Comparison of ENCODE assay signal across 30 cellular contexts in genomic region chr4:44479731-44480130, GRCh38. TPM values are rescaled to one million over a fixed set of nuclear protein-coding genes. Genes with fewer than 3 reads are reported as not detected.
"Had no signal": no experiment of that assay in that cellular context is flagged by ENCODE, and none has a peak within 500 bp of the region (broad histone marks: within the 10 kb centered on the region; RNA-seq: fewer than 3 reads in every experiment).

No MANE protein-coding gene starts in this region.

- DNase-seq: activated CD4-positive, alpha-beta memory T cell treated with anti-CD3 and anti-CD28 coated beads, Interleukin-2, amount 10 ng/mL, durations not matched to agents 7 days and 5 days; activated CD4-positive, alpha-beta T cell treated with anti-CD3 and anti-CD28 coated beads for 1 hour; activated CD4-positive, alpha-beta T cell treated with anti-CD3 and anti-CD28 coated beads for 36 hours; activated CD4-positive, alpha-beta T cell treated with anti-CD3 and anti-CD28 coated beads for 48 hours; activated CD4-positive, alpha-beta T cell treated with anti-CD3 and anti-CD28 coated beads, Interleukin-2, amount 10 ng/mL, durations not matched to agents 7 days and 5 days; activated CD4-positive, alpha-beta T cell treated with anti-CD3 and anti-CD28 coated beads, Interleukin-2, amount 50 U/mL, for 48 hours; activated CD4-positive, CD25-positive, alpha-beta regulatory T cell; activated CD8-positive, alpha-beta memory T cell treated with anti-CD3 and anti-CD28 coated beads for 24 hours; activated CD8-positive, alpha-beta memory T cell treated with anti-CD3 and anti-CD28 coated beads, Interleukin-2, amount 10 ng/mL, durations not matched to agents 7 days and 5 days; activated CD8-positive, alpha-beta memory T cell treated with anti-CD3 and anti-CD28 coated beads, Interleukin-2, amount 50 U/mL, for 48 hours; activated CD8-positive, alpha-beta T cell treated with anti-CD3 and anti-CD28 coated beads, Interleukin-2, amount 10 ng/mL, durations not matched to agents 7 days and 5 days; activated effector memory CD4-positive, alpha-beta T cell treated with Interleukin-2 at 50 U/mL for 16 hours; activated gamma-delta T cell; activated naive CD4-positive, alpha-beta T cell treated with anti-CD3 and anti-CD28 coated beads, Interleukin-2, amount 10 ng/mL, durations not matched to agents 7 days and 5 days; activated naive CD4-positive, alpha-beta T cell treated with Interleukin-2 at 50 U/mL for 16 hours; activated naive CD8-positive, alpha-beta T cell treated with anti-CD3 and anti-CD28 coated beads, Interleukin-2, amount 10 ng/mL, durations not matched to agents 7 days and 5 days; activated naive CD8-positive, alpha-beta T cell treated with anti-CD3 and anti-CD28 coated beads, Interleukin-2, amount 50 U/mL, for 24 hours; activated T-cell treated with anti-CD3 and anti-CD28 coated beads, Interleukin-2, amount 50 U/mL, for 24 hours; activated T-cell treated with anti-CD3 and anti-CD28 coated beads, Interleukin-2, amount 50 U/mL, for 48 hours; amygdala; anterior cingulate cortex; brain microvascular endothelial cell; central memory CD4-positive, alpha-beta T cell; T-helper 1 cell; T-helper 2 cell; T-helper 9 cell; WERI-Rb-1 had no signal

- FAIRE-seq: colon, TTC549 had no signal

RNA-seq across cellular contexts. Expression of gene KCTD8, which starts 31.1 kb away (rescaled TPM):
- total RNA-seq: activated CD4-positive, alpha-beta memory T cell treated with anti-CD3 and anti-CD28 coated beads, Interleukin-2, amount 10 ng/mL, durations not matched to agents 7 days and 5 days; activated CD4-positive, alpha-beta T cell treated with anti-CD3 and anti-CD28 coated beads for 36 hours; activated CD4-positive, alpha-beta T cell treated with anti-CD3 and anti-CD28 coated beads, Interleukin-2, amount 10 ng/mL, durations not matched to agents 7 days and 5 days; activated CD8-positive, alpha-beta memory T cell treated with anti-CD3 and anti-CD28 coated beads, Interleukin-2, amount 10 ng/mL, durations not matched to agents 7 days and 5 days; activated CD8-positive, alpha-beta T cell treated with anti-CD3 and anti-CD28 coated beads, Interleukin-2, amount 10 ng/mL, durations not matched to agents 7 days and 5 days; activated naive CD8-positive, alpha-beta T cell treated with anti-CD3 and anti-CD28 coated beads, Interleukin-2, amount 10 ng/mL, durations not matched to agents 7 days and 5 days; activated T-helper 2 cell treated with anti-CD3 and anti-CD28 coated beads, Interferon-gamma antibody, Interleukin-2, Interleukin-4, amounts not matched to agents 10 μg/mL and 5 μg/mL and 100 μg/mL, durations not matched to agents 14 hours and 24 hours and 36 hours had no signal
